Comparison of ENCODE assay signal across 29 cellular contexts in genomic region chr14:75317148-75317547, GRCh38.
"Had no signal": no experiment of that assay in that cellular context is flagged by ENCODE, and none has a peak within 500 bp of the region (broad histone marks: within the 10 kb centered on the region; RNA-seq: fewer than 3 reads in every experiment).

No MANE protein-coding gene starts in this region.

- H3K36me3 ChIP-seq: brain microvascular endothelial cell, esophagus muscularis mucosa, gastrocnemius medialis had no signal

- H3K27ac Mint-ChIP-seq: activated CD4-positive, alpha-beta memory T cell treated with anti-CD3 and anti-CD28 coated beads for 36 hours; activated CD4-positive, alpha-beta T cell treated with anti-CD3 and anti-CD28 coated beads for 36 hours; activated CD4-positive, alpha-beta T cell treated with anti-CD3 and anti-CD28 coated beads, Interleukin-2, amount 10 ng/mL, durations not matched to agents 24 days and 14 days; activated CD8-positive, alpha-beta memory T cell treated with anti-CD3 and anti-CD28 coated beads, Interleukin-2, amount 10 ng/mL, durations not matched to agents 7 days and 5 days; activated CD8-positive, alpha-beta T cell treated with anti-CD3 and anti-CD28 coated beads, Interleukin-2, amount 10 ng/mL, durations not matched to agents 7 days and 5 days; activated naive CD4-positive, alpha-beta T cell treated with anti-CD3 and anti-CD28 coated beads, Interleukin-2, amount 10 ng/mL, durations not matched to agents 7 days and 5 days; activated naive CD8-positive, alpha-beta T cell; activated T-helper 1 cell treated with anti-CD3 and anti-CD28 coated beads, Interleukin-12 subunit alpha, Interleukin-12 subunit beta, Interleukin-2, Interleukin-4 antibody, amounts not matched to agents 30 ng/mL and 10 ng/mL and 1 ng/mL, durations not matched to agents 14 hours and 24 hours and 36 hours; activated T-helper 2 cell treated with anti-CD3 and anti-CD28 coated beads, Interferon-gamma antibody, Interleukin-2, Interleukin-4, amounts not matched to agents 10 μg/mL and 5 μg/mL and 100 μg/mL, durations not matched to agents 14 hours and 24 hours and 36 hours; effector memory CD8-positive, alpha-beta T cell had no signal

- H3K27ac ChIP-seq: brain microvascular endothelial cell, esophagus muscularis mucosa, foreskin keratinocyte, gastrocnemius medialis had no signal

- H3K4me1 ChIP-seq: foreskin keratinocyte had no signal

- H3K4me3 Mint-ChIP-seq: activated CD4-positive, alpha-beta memory T cell treated with anti-CD3 and anti-CD28 coated beads for 36 hours; activated CD4-positive, alpha-beta T cell treated with anti-CD3 and anti-CD28 coated beads for 36 hours; activated CD4-positive, alpha-beta T cell treated with anti-CD3 and anti-CD28 coated beads, Interleukin-2, amount 10 ng/mL, durations not matched to agents 24 days and 14 days; activated CD8-positive, alpha-beta memory T cell treated with anti-CD3 and anti-CD28 coated beads, Interleukin-2, amount 10 ng/mL, durations not matched to agents 7 days and 5 days; activated CD8-positive, alpha-beta T cell treated with anti-CD3 and anti-CD28 coated beads, Interleukin-2, amount 10 ng/mL, durations not matched to agents 7 days and 5 days; activated naive CD4-positive, alpha-beta T cell treated with anti-CD3 and anti-CD28 coated beads, Interleukin-2, amount 10 ng/mL, durations not matched to agents 7 days and 5 days; activated naive CD8-positive, alpha-beta T cell; activated T-helper 1 cell treated with anti-CD3 and anti-CD28 coated beads, Interleukin-12 subunit alpha, Interleukin-12 subunit beta, Interleukin-2, Interleukin-4 antibody, amounts not matched to agents 30 ng/mL and 10 ng/mL and 1 ng/mL, durations not matched to agents 14 hours and 24 hours and 36 hours; central memory CD8-positive, alpha-beta T cell; effector memory CD8-positive, alpha-beta T cell had no signal

- DNase-seq: activated CD4-positive, alpha-beta memory T cell treated with anti-CD3 and anti-CD28 coated beads for 36 hours; activated CD4-positive, alpha-beta T cell treated with anti-CD3 and anti-CD28 coated beads for 36 hours; activated CD4-positive, alpha-beta T cell treated with anti-CD3 and anti-CD28 coated beads, Interleukin-2, amount 10 ng/mL, durations not matched to agents 24 days and 14 days; activated CD4-positive, CD25-positive, alpha-beta regulatory T cell; activated CD4-positive, CD25-positive, alpha-beta regulatory T cell treated with anti-CD3 and anti-CD28 coated beads, Interleukin-2, amount 50 U/mL, for 72 hours; activated CD8-positive, alpha-beta memory T cell treated with anti-CD3 and anti-CD28 coated beads, Interleukin-2, amount 10 ng/mL, durations not matched to agents 7 days and 5 days; activated CD8-positive, alpha-beta memory T cell treated with anti-CD3 and anti-CD28 coated beads, Interleukin-2, amount 50 U/mL, for 4 hours; activated CD8-positive, alpha-beta T cell treated with anti-CD3 and anti-CD28 coated beads, Interleukin-2, amount 10 ng/mL, durations not matched to agents 7 days and 5 days; activated effector memory CD4-positive, alpha-beta T cell treated with anti-CD3 and anti-CD28 coated beads, Interleukin-2, amount 50 U/mL, for 16 hours; activated naive CD4-positive, alpha-beta T cell treated with anti-CD3 and anti-CD28 coated beads, Interleukin-2, amount 10 ng/mL, durations not matched to agents 7 days and 5 days; activated T-cell treated with anti-CD3 and anti-CD28 coated beads, Interleukin-2, amount 50 U/mL, for 1 hour; activated T-cell treated with anti-CD3 and anti-CD28 coated beads, Interleukin-2, amount 50 U/mL, for 48 hours; amniotic stem cell; anterior cingulate cortex; brain microvascular endothelial cell; cortex of kidney; dermis blood vessel endothelial cell; effector CD4-positive, alpha-beta T cell; effector memory CD8-positive, alpha-beta T cell; erythroblast; foreskin keratinocyte; glutamatergic neuron; T-helper 2 cell had no signal

- H3K27me3 Mint-ChIP-seq: activated CD4-positive, alpha-beta T cell treated with anti-CD3 and anti-CD28 coated beads for 36 hours; activated naive CD8-positive, alpha-beta T cell had no signal

- H3K9me3 Mint-ChIP-seq: activated CD4-positive, alpha-beta T cell treated with anti-CD3 and anti-CD28 coated beads, Interleukin-2, amount 10 ng/mL, durations not matched to agents 24 days and 14 days; activated naive CD4-positive, alpha-beta T cell treated with anti-CD3 and anti-CD28 coated beads, Interleukin-2, amount 10 ng/mL, durations not matched to agents 7 days and 5 days; activated T-helper 1 cell treated with anti-CD3 and anti-CD28 coated beads, Interleukin-12 subunit alpha, Interleukin-12 subunit beta, Interleukin-2, Interleukin-4 antibody, amounts not matched to agents 30 ng/mL and 10 ng/mL and 1 ng/mL, durations not matched to agents 14 hours and 24 hours and 36 hours; activated T-helper 2 cell treated with anti-CD3 and anti-CD28 coated beads, Interferon-gamma antibody, Interleukin-2, Interleukin-4, amounts not matched to agents 10 μg/mL and 5 μg/mL and 100 μg/mL, durations not matched to agents 14 hours and 24 hours and 36 hours; central memory CD8-positive, alpha-beta T cell; effector memory CD8-positive, alpha-beta T cell had no signal

- H3K4me3 ChIP-seq: esophagus muscularis mucosa, gastrocnemius medialis had no signal

- H3K27me3 ChIP-seq: brain microvascular endothelial cell, esophagus muscularis mucosa, gastrocnemius medialis had no signal

- H3K9me3 ChIP-seq: esophagus muscularis mucosa, gastrocnemius medialis had no signal

- ATAC-seq: activated CD4-positive, alpha-beta T cell treated with anti-CD3 and anti-CD28 coated beads for 36 hours; activated CD8-positive, alpha-beta memory T cell treated with anti-CD3 and anti-CD28 coated beads, Interleukin-2, amount 10 ng/mL, durations not matched to agents 7 days and 5 days; activated CD8-positive, alpha-beta T cell treated with anti-CD3 and anti-CD28 coated beads, Interleukin-2, amount 10 ng/mL, durations not matched to agents 7 days and 5 days; effector memory CD8-positive, alpha-beta T cell; foreskin keratinocyte; gastrocnemius medialis had no signal

- H3K4me1 Mint-ChIP-seq: activated CD4-positive, alpha-beta T cell treated with anti-CD3 and anti-CD28 coated beads for 36 hours; activated CD4-positive, alpha-beta T cell treated with anti-CD3 and anti-CD28 coated beads, Interleukin-2, amount 10 ng/mL, durations not matched to agents 24 days and 14 days; central memory CD8-positive, alpha-beta T cell had no signal
